ENCODE assay signal across 1 cellular context in genomic region chr1:116372651-116373444, GRCh38.
TF ChIP-seq lines count a peak whose summit lies in the region.

TSS of gene ATP1A1 (plus strand) at chr1:116373244. CDS start at chr1:116373512, 268 bp downstream.

TF ChIP-seq in HepG2, 621 proteins besides CTCF, POLR2A, EP300 and RAD21 (continued from another document and continues in another):
- TF ChIP-seq ZNF609 (CRISPR knock-in tag; IDR thresholded peaks at IDR 0.05; ENCODE audit: borderline replicate concordance) (no peak), DR1 (CRISPR knock-in tag; IDR thresholded peaks at IDR 0.05) (peak; percentile 97), ZSCAN31 (CRISPR knock-in tag; IDR thresholded peaks at IDR 0.05; ENCODE audit: low read depth) (no peak), ZSCAN12 (CRISPR knock-in tag; IDR thresholded peaks at IDR 0.05) (no peak), ZNF512B (CRISPR knock-in tag; IDR thresholded peaks at IDR 0.05; ENCODE audit: borderline replicate concordance) (no peak), KLF13 (CRISPR knock-in tag; IDR thresholded peaks at IDR 0.05) (no peak), NR3C1 (CRISPR knock-in tag; IDR thresholded peaks at IDR 0.05) (no peak), ZZZ3 (CRISPR knock-in tag; IDR thresholded peaks at IDR 0.05; ENCODE audit: borderline replicate concordance) (no peak), ZNF83 (CRISPR knock-in tag; IDR thresholded peaks at IDR 0.05; ENCODE audit: borderline replicate concordance) (no peak), MBD4 (IDR thresholded peaks at IDR 0.05; ENCODE audit: borderline replicate concordance, low read length) (no peak), ZBTB4 (CRISPR knock-in tag; IDR thresholded peaks at IDR 0.05; ENCODE audit: borderline replicate concordance) (peak; percentile 70; the same call in 1 of the 2 replicates), TOPORS (CRISPR knock-in tag; IDR thresholded peaks at IDR 0.05) (no peak), ATF5 (CRISPR knock-in tag; IDR thresholded peaks at IDR 0.05; ENCODE audit: low read depth) (no peak), CENPX (CRISPR knock-in tag; IDR thresholded peaks at IDR 0.05) (no peak), MATR3 (CRISPR knock-in tag; IDR thresholded peaks at IDR 0.05) (no peak), REXO4 (CRISPR knock-in tag; IDR thresholded peaks at IDR 0.05; ENCODE audit: borderline replicate concordance) (no peak), ZNF598 (CRISPR knock-in tag; IDR thresholded peaks at IDR 0.05; ENCODE audit: borderline replicate concordance) (no peak), ZNF30 (CRISPR knock-in tag; IDR thresholded peaks at IDR 0.05) (no peak), SOX6 (IDR thresholded peaks at IDR 0.05) (no peak), SOX6 (CRISPR knock-in tag; IDR thresholded peaks at IDR 0.05) (peak; percentile 47; the same call in 1 of the 2 replicates), ZNF841 (CRISPR knock-in tag; IDR thresholded peaks at IDR 0.05; ENCODE audit: borderline replicate concordance) (no peak), HNRNPLL (IDR thresholded peaks at IDR 0.05; ENCODE audit: low read depth, low read length, poor library complexity, severe bottlenecking) (peak; percentile 75), ZNF589 (CRISPR knock-in tag; conservative IDR thresholded peaks at IDR 0.05) (peak; percentile 44; the same call in 1 of the 2 replicates), CSRNP1 (CRISPR knock-in tag; IDR thresholded peaks at IDR 0.05) (peak; percentile 90), SKI (IDR thresholded peaks at IDR 0.05; ENCODE audit: partially characterized antibody) (no peak), MAFK (conservative IDR thresholded peaks at IDR 0.05 in 1 of 2, IDR thresholded peaks at IDR 0.05 in 1 of 2; ENCODE audit: low read length in 2 of 2) (no peak), DMAP1 (CRISPR knock-in tag; IDR thresholded peaks at IDR 0.05) (no peak), ZMYM4 (CRISPR knock-in tag; IDR thresholded peaks at IDR 0.05) (peak; percentile 83; the same call in 1 of the 2 replicates), ARID4A (CRISPR knock-in tag; IDR thresholded peaks at IDR 0.05; ENCODE audit: borderline replicate concordance) (peak; percentile 83), KMT2A (CRISPR knock-in tag; IDR thresholded peaks at IDR 0.05) (peak; percentile 68), ZNF709 (CRISPR knock-in tag; IDR thresholded peaks at IDR 0.05) (peak; percentile 37; the same call in 1 of the 2 replicates), ZNF674 (CRISPR knock-in tag; IDR thresholded peaks at IDR 0.05; ENCODE audit: low read depth) (no peak), E2F5 (CRISPR knock-in tag; conservative IDR thresholded peaks at IDR 0.05) (0 out of 2 replicates have a peak, but pooled peaks have one; percentile 59), ELF3 (CRISPR knock-in tag; IDR thresholded peaks at IDR 0.05) (peak; percentile 20; the same call in 1 of the 2 replicates), ZNF207 (IDR thresholded peaks at IDR 0.05; ENCODE audit: borderline replicate concordance) (no peak), IKZF4 (CRISPR knock-in tag; IDR thresholded peaks at IDR 0.05; ENCODE audit: borderline replicate concordance, low read depth, not compliant biosample characterization) (no peak), MIER3 (CRISPR knock-in tag; IDR thresholded peaks at IDR 0.05; ENCODE audit: borderline replicate concordance) (no peak), ZKSCAN8 (CRISPR knock-in tag; IDR thresholded peaks at IDR 0.05; ENCODE audit: borderline replicate concordance) (no peak), ZNF605 (CRISPR knock-in tag; IDR thresholded peaks at IDR 0.05) (peak; percentile 82; the same call in 1 of the 2 replicates), SMC3 (IDR thresholded peaks at IDR 0.05; ENCODE audit: low read length) (no peak), XBP1 (CRISPR knock-in tag; IDR thresholded peaks at IDR 0.05) (no peak), ZNF550 (CRISPR knock-in tag; IDR thresholded peaks at IDR 0.05; ENCODE audit: borderline replicate concordance) (no peak), PHF21A (CRISPR knock-in tag; IDR thresholded peaks at IDR 0.05) (peak; percentile 44; the same call in 1 of the 2 replicates), TAF1 (CRISPR knock-in tag; IDR thresholded peaks at IDR 0.05) (peak; percentile 89), KLF15 (CRISPR knock-in tag; IDR thresholded peaks at IDR 0.05; ENCODE audit: borderline replicate concordance) (no peak), TFDP1 (CRISPR knock-in tag; IDR thresholded peaks at IDR 0.05; ENCODE audit: borderline replicate concordance) (peak; percentile 28; the same call in 1 of the 2 replicates), ZNF678 (CRISPR knock-in tag; IDR thresholded peaks at IDR 0.05) (0 out of 2 replicates have a peak, but pooled peaks have one; percentile 24)
